16 cellular contexts compared by ENCODE assay signal in genomic region chr13:80312012-80312704, GRCh38. TPM values are rescaled to one million over a fixed set of nuclear protein-coding genes. Genes with fewer than 3 reads are reported as not detected.
DNase-seq lines count a peak whose midpoint lies in the region; ATAC-seq and TF ChIP-seq lines count a peak whose summit lies in the region.
"Had no signal": no experiment of that assay in that cellular context is flagged by ENCODE, and none has a peak within 500 bp of the region (broad histone marks: within the 10 kb centered on the region; RNA-seq: fewer than 3 reads in every experiment).

No MANE protein-coding gene starts in this region.

- H3K27ac Mint-ChIP-seq in osteocyte (ENCODE audit: unreplicated experiment), result peak overlapping the region; percentile 59
- H3K27ac Mint-ChIP-seq: B cell; CD4-positive, CD25-positive, alpha-beta regulatory T cell; CD8-positive, alpha-beta T cell had no signal

- H3K4me3 Mint-ChIP-seq in osteocyte (ENCODE audit: unreplicated experiment), result no peak overlapping the region
- H3K4me3 Mint-ChIP-seq: B cell; CD4-positive, CD25-positive, alpha-beta regulatory T cell; CD8-positive, alpha-beta T cell had no signal

- no peaks in the 10 kb centered on the region for H3K27me3 Mint-ChIP-seq in osteocyte (ENCODE audit: unreplicated experiment)
- H3K27me3 Mint-ChIP-seq: B cell had no signal

- H3K4me1 Mint-ChIP-seq in osteocyte (ENCODE audit: unreplicated experiment), result peaks cover 37% of the 10 kb centered on the region
- H3K4me1 Mint-ChIP-seq: CD4-positive, CD25-positive, alpha-beta regulatory T cell had no signal

- intact Hi-C loops in left colon (cut with DNase I, micrococcal nuclease), result no loop called here

- no peaks in the 10 kb centered on the region for H3K9me3 Mint-ChIP-seq in osteocyte (ENCODE audit: unreplicated experiment)
- H3K9me3 Mint-ChIP-seq: CD8-positive, alpha-beta T cell had no signal

- DNase-seq in NCI-H82 treated with DMSO at 0.1 percent for 48 hours (lab: John Stamatoyannopoulos, UW; ENCODE audit: unreplicated experiment) (peak; percentile 16), left colon (no peak), osteocyte (ENCODE audit: extremely low spot score, unreplicated experiment) (no peak), DMS79 (lab: John Stamatoyannopoulos, UW) (no peak)
- DNase-seq: Caco-2; CD4-positive, CD25-positive, alpha-beta regulatory T cell; CD8-positive, alpha-beta T cell; DMS153; GDM1; GM23248; H7; HCEC 1CT had no signal

- no peak for TF ChIP-seq CTCF in osteocyte (IDR thresholded peaks at IDR 0.05)

- peak; percentile 92 for ATAC-seq in left colon
- no peak for ATAC-seq in HG02610 (IDR thresholded peaks at IDR 0.05; ENCODE audit: unreplicated experiment)
- ATAC-seq in HG02678 (IDR thresholded peaks at IDR 0.05; ENCODE audit: unreplicated experiment), result no peak
- ATAC-seq: CD8-positive, alpha-beta T cell; GM12878 had no signal

- H3K36me3 Mint-ChIP-seq in osteocyte (ENCODE audit: unreplicated experiment), result no peaks in the 10 kb centered on the region
- H3K36me3 Mint-ChIP-seq: CD4-positive, CD25-positive, alpha-beta regulatory T cell; CD8-positive, alpha-beta T cell had no signal

RNA-seq across cellular contexts. Expression of gene SPRY2, which starts 28.8 kb away (rescaled TPM):
- total RNA-seq in left colon (10 to 100 TPM; 52.4 to 66.8 TPM), osteocyte (46.1 and 52.0 TPM in 2 replicates)
